12 cellular contexts compared by ENCODE assay signal in genomic region chr17:32446949-32447348, GRCh38. TPM values are rescaled to one million over a fixed set of nuclear protein-coding genes. Genes with fewer than 3 reads are reported as not detected.
DNase-seq lines count a peak whose midpoint lies in the region; ATAC-seq and TF ChIP-seq lines count a peak whose summit lies in the region.
"Had no signal": no experiment of that assay in that cellular context is flagged by ENCODE, and none has a peak within 500 bp of the region (broad histone marks: within the 10 kb centered on the region; RNA-seq: fewer than 3 reads in every experiment).

No MANE protein-coding gene starts in this region.

- no peak overlapping the region for H3K27ac Mint-ChIP-seq in CD4-positive, alpha-beta T cell
- H3K27ac Mint-ChIP-seq in naive thymus-derived CD4-positive, alpha-beta T cell, result peak overlapping the region in 3 of 9 donors; percentile 4 to 19 (median 17)

- H3K4me3 Mint-ChIP-seq in CD4-positive, alpha-beta T cell, result peak overlapping the region; percentile 52
- peak overlapping the region in 8 of 10 donors; percentile 15 to 88 (median 64) for H3K4me3 Mint-ChIP-seq in naive thymus-derived CD4-positive, alpha-beta T cell

- peaks cover 37% of the 10 kb centered on the region; the same call in 1 of the 2 replicates for H3K36me3 ChIP-seq in GM23248 (ENCODE audit: low read depth)
- peaks cover 4 to 44% (median 9%) of the 10 kb centered on the region in 3 experiments for H3K36me3 ChIP-seq in naive thymus-derived CD4-positive, alpha-beta T cell (ENCODE audit: control insufficient read depth in 2 of 3, insufficient read depth in 3 of 3, low read length in 3 of 3)

- no peak overlapping the region for H2AFZ ChIP-seq in GM23248

- intact Hi-C loops in CD4-positive, alpha-beta T cell (cut with DNase I, micrococcal nuclease), result loop anchor here in 1 of 2 experiments (5.0 to 10.0 kb wide), 2 partner anchors 430 to 512 kb away; partner anchors contain the start of genes MYO1D and SUZ12
- intact Hi-C loops in naive thymus-derived CD4-positive, alpha-beta T cell (cut with micrococcal nuclease), result no loop called here

- no peak for DNase-seq in CD4-positive, alpha-beta T cell
- DNase-seq in GM23248 (no peak), SIG-M5 treated with dmso at 0.1 percent for 504 hours (lab: John Stamatoyannopoulos, UW; ENCODE audit: unreplicated experiment) (no peak), NCI-H69 (lab: John Stamatoyannopoulos, UW) (no peak)
- DNase-seq in naive thymus-derived CD4-positive, alpha-beta T cell, result no peak
- DNase-seq in stimulated activated CD4-positive, alpha-beta T cell treated with anti-CD3 and anti-CD28 coated beads, Interleukin-4, amount 100 ng/mL, for 24 hours, result no peak
- DNase-seq: amniotic stem cell; CD8-positive, alpha-beta memory T cell; left lung; NCI-H510A had no signal

- H3F3A ChIP-seq in GM23248 (ENCODE audit: insufficient read depth), result peaks cover 24% of the 10 kb centered on the region

- ATAC-seq in CD4-positive, alpha-beta T cell (ENCODE audit: poor library complexity), result no peak
- ATAC-seq in naive thymus-derived CD4-positive, alpha-beta T cell, result no peak
- no peak for ATAC-seq in HG03378 (IDR thresholded peaks at IDR 0.05; ENCODE audit: unreplicated experiment)
- ATAC-seq: left lung had no signal

- peaks cover 51% of the 10 kb centered on the region for H3K4me1 Mint-ChIP-seq in CD4-positive, alpha-beta T cell (ENCODE audit: low read depth)
- peaks cover 34 to 59% (median 46%) of the 10 kb centered on the region in 7 donors for H3K4me1 Mint-ChIP-seq in naive thymus-derived CD4-positive, alpha-beta T cell

- H3K9me3 ChIP-seq in CD4-positive, alpha-beta T cell (ENCODE audit: control insufficient read depth, low read length), result no peaks in the 10 kb centered on the region
- H3K9me3 ChIP-seq in GM23248 (ENCODE audit: low read depth), result no peaks in the 10 kb centered on the region
- H3K9me3 ChIP-seq in naive thymus-derived CD4-positive, alpha-beta T cell (ENCODE audit: control insufficient read depth in 2 of 3, low read length in 3 of 3), result no peaks in the 10 kb centered on the region
- H3K9me3 ChIP-seq: left lung had no signal

- H3K27ac ChIP-seq in CD4-positive, alpha-beta T cell (ENCODE audit: low read depth, low read length), result no peak overlapping the region
- H3K27ac ChIP-seq in GM23248 (no peak overlapping the region), VCaP (peak overlapping the region; percentile 96)
- H3K27ac ChIP-seq in naive thymus-derived CD4-positive, alpha-beta T cell (ENCODE audit: low read depth, low read length), result no peak overlapping the region
- H3K27ac ChIP-seq: left lung had no signal

- 72 to 73% methylated on average over 2 of the region's 2 CpGs for WGBS in GM23248 (ENCODE audit: low coverage in 1 of 2, low lambda C conversion rate in 2 of 2, missing lambda C conversion rate in 2 of 2), 2 experiments

- TF ChIP-seq CTCF in CD4-positive, alpha-beta T cell (IDR thresholded peaks at IDR 0.05), result no peak
- no peak for TF ChIP-seq CTCF in VCaP (conservative IDR thresholded peaks at IDR 0.05)

- in situ Hi-C loops in GM23248 (cut with MboI), result no loop called here

- peaks cover 75% of the 10 kb centered on the region for H3K79me2 ChIP-seq in GM23248 (ENCODE audit: insufficient read depth)

- no peaks in the 10 kb centered on the region for H3K27me3 Mint-ChIP-seq in CD4-positive, alpha-beta T cell
- H3K27me3 Mint-ChIP-seq in naive thymus-derived CD4-positive, alpha-beta T cell, result peaks cover 0 to 14% (median 0%) of the 10 kb centered on the region in 5 donors

- H3K4me1 ChIP-seq in GM23248 (ENCODE audit: insufficient read depth), result peaks cover 21% of the 10 kb centered on the region
- H3K4me1 ChIP-seq in naive thymus-derived CD4-positive, alpha-beta T cell (ENCODE audit: control insufficient read depth in 2 of 2, insufficient read depth in 2 of 2, low read length in 2 of 2), result peaks cover 13 to 14% of the 10 kb centered on the region in 2 donors

- peaks cover 14% of the 10 kb centered on the region for H4K20me1 ChIP-seq in GM23248 (ENCODE audit: insufficient read depth)

- CTCF ChIA-PET in CD4-positive, alpha-beta T cell (lab: Charles Lee), result no interaction called here
- CTCF ChIA-PET in naive thymus-derived CD4-positive, alpha-beta T cell (lab: Charles Lee), result interaction anchor here (1.0 kb wide), 1 partner anchor 15 kb away, joined by 5 read pairs; no protein-coding TSS in a partner anchor

- H3K9me2 ChIP-seq in GM23248 (ENCODE audit: insufficient read depth), result no peaks in the 10 kb centered on the region

- H3K9me3 Mint-ChIP-seq in CD4-positive, alpha-beta T cell, result no peaks in the 10 kb centered on the region
- H3K9me3 Mint-ChIP-seq in naive thymus-derived CD4-positive, alpha-beta T cell, result no peaks in the 10 kb centered on the region
- H3K9me3 Mint-ChIP-seq: CD8-positive, alpha-beta memory T cell had no signal

- no peak overlapping the region for H3K9ac ChIP-seq in GM23248

- no peak overlapping the region for H3K4me3 ChIP-seq in GM23248
- H3K4me3 ChIP-seq in naive thymus-derived CD4-positive, alpha-beta T cell (ENCODE audit: low read length), result no peak overlapping the region

- H3K4me2 ChIP-seq in GM23248 (ENCODE audit: unreplicated experiment), result peak overlapping the region; percentile 94

- H3K36me3 Mint-ChIP-seq in CD4-positive, alpha-beta T cell (ENCODE audit: low read depth), result peaks cover 67% of the 10 kb centered on the region
- H3K36me3 Mint-ChIP-seq in naive thymus-derived CD4-positive, alpha-beta T cell, result peaks cover 5 to 30% (median 16%) of the 10 kb centered on the region in 5 donors

- POLR2A ChIA-PET in CD4-positive, alpha-beta T cell (lab: Charles Lee), result no interaction called here
- POLR2A ChIA-PET in naive thymus-derived CD4-positive, alpha-beta T cell (lab: Charles Lee), result no interaction called here

- H3K27me3 ChIP-seq in CD4-positive, alpha-beta T cell (ENCODE audit: control insufficient read depth, insufficient read depth, low read length), result no peaks in the 10 kb centered on the region
- H3K27me3 ChIP-seq in GM23248 (replicated peaks; ENCODE audit: insufficient read depth), result no peaks in the 10 kb centered on the region
- no peaks in the 10 kb centered on the region for H3K27me3 ChIP-seq in naive thymus-derived CD4-positive, alpha-beta T cell (ENCODE audit: control insufficient read depth in 2 of 2, insufficient read depth in 2 of 2, low read length in 2 of 2)
- H3K27me3 ChIP-seq: left lung had no signal

RNA-seq across cellular contexts. Expression of gene PSMD11, which starts 2.6 kb away (rescaled TPM):
- 10 to 100 TPM; 67.6 to 68.7 TPM for total RNA-seq in CD4-positive, alpha-beta T cell
- 44.2 and 47.2 TPM in 2 replicates for total RNA-seq in GM23248 (2014; rRNA removed; shearing (Covaris generic))
- polyA plus RNA-seq in GM23248 (2016; fragmentation: Nextera tagmentation; extraction: Ambion mirVana), result 156 and 158 TPM in 2 replicates
- 100 to 1,000 TPM in 1 of 5 experiments, 10 to 100 TPM in 4; 60.1 to 112 (median 67.5) TPM for total RNA-seq in naive thymus-derived CD4-positive, alpha-beta T cell
- polyA plus RNA-seq in naive thymus-derived CD4-positive, alpha-beta T cell, result 100 to 1,000 TPM; 102 to 103 TPM

RNA-seq across cellular contexts. Expression of gene CDK5R1, which starts 39.8 kb away (rescaled TPM):
- total RNA-seq in CD4-positive, alpha-beta T cell, result 10 to 100 TPM; 21.7 to 22.5 TPM
- total RNA-seq in GM23248 (2014; rRNA removed; shearing (Covaris generic)), result 1.2 and 1.5 TPM in 2 replicates
- polyA plus RNA-seq in GM23248 (2016; fragmentation: Nextera tagmentation; extraction: Ambion mirVana), result 0.39 and 0.63 TPM in 2 replicates
- 10 to 100 TPM in 3 of 5 experiments, 1 to 10 TPM in 2; 4.9 to 21.2 (median 12.2) TPM for total RNA-seq in naive thymus-derived CD4-positive, alpha-beta T cell
- 1 to 10 TPM; 5.6 to 7.5 TPM for polyA plus RNA-seq in naive thymus-derived CD4-positive, alpha-beta T cell
